Comparison of ENCODE assay signal across 9 cellular contexts in genomic region chr21:42061866-42062542, GRCh38. TPM values are rescaled to one million over a fixed set of nuclear protein-coding genes. Genes with fewer than 3 reads are reported as not detected.
DNase-seq lines count a peak whose midpoint lies in the region; ATAC-seq and TF ChIP-seq lines count a peak whose summit lies in the region.
"Had no signal": no experiment of that assay in that cellular context is flagged by ENCODE, and none has a peak within 500 bp of the region (broad histone marks: within the 10 kb centered on the region; RNA-seq: fewer than 3 reads in every experiment).

No MANE protein-coding gene starts in this region.

- no peak overlapping the region for H3K4me3 ChIP-seq in esophagus squamous epithelium

- H3K4me1 Mint-ChIP-seq in activated CD8-positive, alpha-beta memory T cell treated with anti-CD3 and anti-CD28 coated beads, Interleukin-2, amount 10 ng/mL, durations not matched to agents 7 days and 5 days: peaks cover 40% of the 10 kb centered on the region
- H3K4me1 Mint-ChIP-seq in activated CD4-positive, alpha-beta T cell treated with anti-CD3 and anti-CD28 coated beads, Interleukin-2, amount 10 ng/mL, durations not matched to agents 7 days and 5 days: peaks cover 72% of the 10 kb centered on the region
- H3K4me1 Mint-ChIP-seq in natural killer cell: peaks cover 30 to 38% of the 10 kb centered on the region in 2 donors
- H3K4me1 Mint-ChIP-seq in nephron progenitor cell: peaks cover 66% of the 10 kb centered on the region

- intact Hi-C loops in natural killer cell (cut with micrococcal nuclease): loop anchor here (1.0 to 5.0 kb wide), 2 partner anchors 52 to 185 kb away; partner anchors contain the start of genes PRDM15 and ZBTB21
- intact Hi-C loops in esophagus squamous epithelium (cut with DNase I): no loop called here

- H3K9me3 Mint-ChIP-seq in activated CD8-positive, alpha-beta memory T cell treated with anti-CD3 and anti-CD28 coated beads, Interleukin-2, amount 10 ng/mL, durations not matched to agents 7 days and 5 days (ENCODE audit: low read depth): no peaks in the 10 kb centered on the region
- H3K9me3 Mint-ChIP-seq in activated CD4-positive, alpha-beta T cell treated with anti-CD3 and anti-CD28 coated beads, Interleukin-2, amount 10 ng/mL, durations not matched to agents 7 days and 5 days: no peaks in the 10 kb centered on the region
- H3K9me3 Mint-ChIP-seq in natural killer cell (no peaks in the 10 kb centered on the region), nephron progenitor cell (no peaks in the 10 kb centered on the region)
- H3K9me3 Mint-ChIP-seq: neural crest cell had no signal

- no peaks in the 10 kb centered on the region for H3K36me3 Mint-ChIP-seq in activated CD8-positive, alpha-beta memory T cell treated with anti-CD3 and anti-CD28 coated beads, Interleukin-2, amount 10 ng/mL, durations not matched to agents 7 days and 5 days
- peaks cover 2% of the 10 kb centered on the region for H3K36me3 Mint-ChIP-seq in activated CD4-positive, alpha-beta T cell treated with anti-CD3 and anti-CD28 coated beads, Interleukin-2, amount 10 ng/mL, durations not matched to agents 7 days and 5 days (ENCODE audit: low read depth)
- no peaks in the 10 kb centered on the region for H3K36me3 Mint-ChIP-seq in natural killer cell
- H3K36me3 Mint-ChIP-seq in nephron progenitor cell (ENCODE audit: low read depth): no peaks in the 10 kb centered on the region

- peaks cover 28 to 53% (median 29%) of the 10 kb centered on the region in 3 donors for H3K4me1 ChIP-seq in esophagus squamous epithelium

- peak overlapping the region; percentile 81 for H3K27ac Mint-ChIP-seq in activated CD8-positive, alpha-beta memory T cell treated with anti-CD3 and anti-CD28 coated beads, Interleukin-2, amount 10 ng/mL, durations not matched to agents 7 days and 5 days
- H3K27ac Mint-ChIP-seq in activated CD4-positive, alpha-beta T cell treated with anti-CD3 and anti-CD28 coated beads, Interleukin-2, amount 10 ng/mL, durations not matched to agents 7 days and 5 days: peak overlapping the region; percentile 100
- H3K27ac Mint-ChIP-seq in natural killer cell (peak overlapping the region; percentile 46 to 86), nephron progenitor cell (no peak overlapping the region)

- 55 to 68% methylated on average over 11 to 19 of the region's 19 CpGs for WGBS in esophagus squamous epithelium, 2 donors

- peak overlapping the region in 2 of 4 donors; percentile 47 to 51 for H3K27ac ChIP-seq in esophagus squamous epithelium

- TF ChIP-seq POLR2A in esophagus squamous epithelium (IDR thresholded peaks at IDR 0.05): no peak

- POLR2A ChIA-PET in activated CD4-positive, alpha-beta T cell treated with anti-CD3 and anti-CD28 coated beads, Interleukin-2, amount 10 ng/mL, durations not matched to agents 7 days and 5 days (lab: Charles Lee): no interaction called here

- ATAC-seq in activated CD8-positive, alpha-beta memory T cell treated with anti-CD3 and anti-CD28 coated beads, Interleukin-2, amount 10 ng/mL, durations not matched to agents 7 days and 5 days: peak; percentile 57
- peak; percentile 9 for ATAC-seq in HG03442 (IDR thresholded peaks at IDR 0.05; ENCODE audit: unreplicated experiment)
- peak; percentile 61 to 66 (median 64) for ATAC-seq in natural killer cell

- H3K36me3 ChIP-seq in esophagus squamous epithelium: no peaks in the 10 kb centered on the region

- peak overlapping the region; percentile 61 for H3K4me3 Mint-ChIP-seq in activated CD8-positive, alpha-beta memory T cell treated with anti-CD3 and anti-CD28 coated beads, Interleukin-2, amount 10 ng/mL, durations not matched to agents 7 days and 5 days
- peak overlapping the region; percentile 85 for H3K4me3 Mint-ChIP-seq in activated CD4-positive, alpha-beta T cell treated with anti-CD3 and anti-CD28 coated beads, Interleukin-2, amount 10 ng/mL, durations not matched to agents 7 days and 5 days
- H3K4me3 Mint-ChIP-seq in natural killer cell: peak overlapping the region; percentile 88
- no peak overlapping the region for H3K4me3 Mint-ChIP-seq in nephron progenitor cell
- H3K4me3 Mint-ChIP-seq: neural crest cell had no signal

- CTCF ChIA-PET in activated CD8-positive, alpha-beta memory T cell treated with anti-CD3 and anti-CD28 coated beads, Interleukin-2, amount 10 ng/mL, durations not matched to agents 7 days and 5 days (lab: Charles Lee): interaction anchor here (1.9 to 2.0 kb wide), 2 partner anchors 46 to 55 kb away, joined by 6 to 11 read pairs; no protein-coding TSS in a partner anchor
- CTCF ChIA-PET in activated CD4-positive, alpha-beta T cell treated with anti-CD3 and anti-CD28 coated beads, Interleukin-2, amount 10 ng/mL, durations not matched to agents 7 days and 5 days (lab: Charles Lee): interaction anchor here (1.5 kb wide), 1 partner anchor 46 kb away, joined by 3 read pairs; no protein-coding TSS in a partner anchor

- H3K9me3 ChIP-seq in esophagus squamous epithelium: no peaks in the 10 kb centered on the region

- H3K27me3 ChIP-seq in esophagus squamous epithelium: no peaks in the 10 kb centered on the region

- TF ChIP-seq CTCF in natural killer cell (IDR thresholded peaks at IDR 0.05) (no peak), esophagus squamous epithelium (IDR thresholded peaks at IDR 0.05) (no peak), nephron progenitor cell (IDR thresholded peaks at IDR 0.05) (no peak)

- no peak for DNase-seq in activated CD8-positive, alpha-beta memory T cell treated with anti-CD3 and anti-CD28 coated beads, Interleukin-2, amount 10 ng/mL, durations not matched to agents 7 days and 5 days
- no peak for DNase-seq in activated CD8-positive, alpha-beta memory T cell treated with anti-CD3 and anti-CD28 coated beads for 24 hours
- peak; percentile 86 for DNase-seq in activated CD4-positive, alpha-beta T cell treated with anti-CD3 and anti-CD28 coated beads, Interleukin-2, amount 10 ng/mL, durations not matched to agents 7 days and 5 days
- peak; percentile 24 for DNase-seq in natural killer cell
- DNase-seq in esophagus squamous epithelium (lab: John Stamatoyannopoulos, UW): no peak
- no peak for DNase-seq in COR-L47 (lab: John Stamatoyannopoulos, UW)
- no peak for DNase-seq in nephron progenitor cell

- no peaks in the 10 kb centered on the region for H3K27me3 Mint-ChIP-seq in activated CD8-positive, alpha-beta memory T cell treated with anti-CD3 and anti-CD28 coated beads, Interleukin-2, amount 10 ng/mL, durations not matched to agents 7 days and 5 days
- H3K27me3 Mint-ChIP-seq in activated CD4-positive, alpha-beta T cell treated with anti-CD3 and anti-CD28 coated beads, Interleukin-2, amount 10 ng/mL, durations not matched to agents 7 days and 5 days: no peaks in the 10 kb centered on the region
- peaks cover 42 to 69% of the 10 kb centered on the region in 2 donors for H3K27me3 Mint-ChIP-seq in natural killer cell (ENCODE audit: low read depth in 2 of 2)
- peaks cover 37% of the 10 kb centered on the region for H3K27me3 Mint-ChIP-seq in nephron progenitor cell (ENCODE audit: low read depth, poor library complexity)

RNA-seq across cellular contexts. Expression of gene UMODL1, which starts 9.1 kb away (rescaled TPM):
- total RNA-seq in activated CD8-positive, alpha-beta memory T cell treated with anti-CD3 and anti-CD28 coated beads, Interleukin-2, amount 10 ng/mL, durations not matched to agents 7 days and 5 days: under 1 TPM in 1 of 2 experiments, not detected in 1; 0.05 TPM
- under 1 TPM; 0.10 to 0.21 TPM for total RNA-seq in activated CD4-positive, alpha-beta T cell treated with anti-CD3 and anti-CD28 coated beads, Interleukin-2, amount 10 ng/mL, durations not matched to agents 7 days and 5 days
- total RNA-seq in natural killer cell (under 1 TPM in 2 of 3 donors, not detected in 1; 0.14 to 0.28 TPM), esophagus squamous epithelium (not detected)
- total RNA-seq: neural crest cell had no signal

RNA-seq across cellular contexts. Expression of gene ZBTB21, which starts 51.8 kb away (rescaled TPM):
- total RNA-seq in activated CD8-positive, alpha-beta memory T cell treated with anti-CD3 and anti-CD28 coated beads, Interleukin-2, amount 10 ng/mL, durations not matched to agents 7 days and 5 days: 10 to 100 TPM; 14.2 to 16.3 TPM
- 10 to 100 TPM; 22.1 to 22.6 TPM for total RNA-seq in activated CD4-positive, alpha-beta T cell treated with anti-CD3 and anti-CD28 coated beads, Interleukin-2, amount 10 ng/mL, durations not matched to agents 7 days and 5 days
- total RNA-seq in natural killer cell: 100 to 1,000 TPM in 2 of 3 donors, 10 to 100 TPM in 1; 78.2 to 113 (median 100) TPM
- total RNA-seq in esophagus squamous epithelium: 10 to 100 TPM in 1 of 4 donors, 1 to 10 TPM in 3; 5.9 to 10.3 (median 7.8) TPM

Comparison
In these comparisons a context has a peak if more than half of its experiments do, and no peak if none do; other contexts are left out.
1. ATAC-seq: peak in every context shown above with its lines; median percentile 64 in natural killer cell; 57 in activated CD8-positive, alpha-beta memory T cell treated with anti-CD3 and anti-CD28 coated beads, Interleukin-2, amount 10 ng/mL, durations not matched to agents 7 days and 5 days; 9 in HG03442.
2. DNase-seq: peak in activated CD4-positive, alpha-beta T cell treated with anti-CD3 and anti-CD28 coated beads, Interleukin-2, amount 10 ng/mL, durations not matched to agents 7 days and 5 days (single experiment) and natural killer cell (single experiment); none in activated CD8-positive, alpha-beta memory T cell treated with anti-CD3 and anti-CD28 coated beads, Interleukin-2, amount 10 ng/mL, durations not matched to agents 7 days and 5 days (single experiment), activated CD8-positive, alpha-beta memory T cell treated with anti-CD3 and anti-CD28 coated beads for 24 hours (single experiment), esophagus squamous epithelium (single experiment), COR-L47 (single experiment) and nephron progenitor cell (single experiment).